10 cellular contexts compared by ENCODE assay signal in the genomic region with DNA sequence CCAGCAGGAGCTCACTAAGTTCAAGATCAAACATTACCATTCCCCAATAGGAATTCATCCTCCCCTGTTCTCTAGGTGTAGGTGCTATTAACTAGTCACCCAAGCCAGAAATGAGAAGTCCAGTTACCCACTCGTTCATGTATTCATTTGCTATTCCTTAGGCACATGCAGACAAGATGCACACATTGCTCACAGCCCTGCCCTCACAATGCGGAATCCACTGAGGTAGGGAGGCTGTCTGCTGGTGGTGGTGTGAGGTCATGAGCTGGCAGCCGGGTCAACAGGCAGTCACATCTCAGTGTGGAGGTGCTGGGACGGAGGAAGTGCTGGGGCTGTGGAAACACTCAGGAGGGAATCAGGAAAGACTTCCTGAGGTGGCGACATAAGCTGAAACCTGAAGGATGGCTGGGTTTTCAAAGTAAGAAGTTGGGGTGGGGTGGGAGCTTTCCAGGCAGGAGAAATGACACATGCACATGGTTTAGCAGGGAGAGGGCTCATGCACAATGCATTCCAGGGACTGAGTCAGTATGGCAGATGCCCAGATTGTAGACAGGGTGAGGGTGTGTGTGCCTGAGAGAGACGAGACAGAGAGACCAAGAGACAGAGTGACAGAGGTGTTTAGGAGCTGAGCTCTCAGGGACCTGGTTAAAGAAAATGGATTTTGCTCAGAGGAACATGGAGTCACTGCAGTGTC.
DNase-seq lines count a peak whose midpoint lies in the region; ATAC-seq, FAIRE-seq and TF ChIP-seq lines count a peak whose summit lies in the region.
"Had no signal": no experiment of that assay in that cellular context is flagged by ENCODE, and none has a peak within 500 bp of the region (broad histone marks: within the 10 kb centered on the region; RNA-seq: fewer than 3 reads in every experiment).

No MANE protein-coding gene starts in this region.

- H3K4me3 ChIP-seq in astrocyte (ENCODE audit: insufficient read depth, low read depth, low read length), result no peak overlapping the region
- H3K4me3 ChIP-seq: BLaER1 had no signal

- H3K9me3 ChIP-seq in astrocyte (ENCODE audit: insufficient read depth, low read depth, low read length), result no peaks in the 10 kb centered on the region

- H2AFZ ChIP-seq in astrocyte (ENCODE audit: low read depth, low read length), result peak overlapping the region; percentile 35

- H4K20me1 ChIP-seq in astrocyte (ENCODE audit: insufficient read depth, low read length), result no peaks in the 10 kb centered on the region
- H4K20me1 ChIP-seq: BLaER1 had no signal

- no peak for ATAC-seq in activated CD4-positive, CD25-positive, alpha-beta regulatory T cell treated with anti-CD3 and anti-CD28 coated beads, Interleukin-2, amount 50 U/mL, for 24 hours
- no peak for ATAC-seq in GM19463 (IDR thresholded peaks at IDR 0.05; ENCODE audit: unreplicated experiment)

- H3K27ac ChIP-seq in astrocyte (ENCODE audit: low read depth, low read length), result peak overlapping the region; percentile 58
- H3K27ac ChIP-seq: BLaER1 had no signal

- peak overlapping the region; percentile 54 for H3K4me3 Mint-ChIP-seq in HFFc6
- no peak overlapping the region for H3K4me3 Mint-ChIP-seq in astrocyte (ENCODE audit: unreplicated experiment)

- DNase-seq in A172 (ENCODE audit: low spot score) (peak; percentile 88), HFFc6 (peak; percentile 89), astrocyte (ENCODE audit: low read depth) (peak; percentile 86), hepatic stellate cell (ENCODE audit: low spot score) (peak; percentile 82), SHP77 (lab: John Stamatoyannopoulos, UW) (no peak), OCI-M2 (lab: John Stamatoyannopoulos, UW; ENCODE audit: unreplicated experiment) (no peak)
- DNase-seq: nucleus accumbens had no signal

- H3K27me3 Mint-ChIP-seq in HFFc6 (ENCODE audit: insufficient read depth) (peaks cover 3% of the 10 kb centered on the region), astrocyte (ENCODE audit: low read depth, unreplicated experiment) (no peaks in the 10 kb centered on the region)

- H3K4me2 ChIP-seq in astrocyte (ENCODE audit: low read length), result peak overlapping the region; percentile 78
- H3K4me2 ChIP-seq: BLaER1 had no signal

- peak overlapping the region; percentile 21 for H3K9ac ChIP-seq in astrocyte (ENCODE audit: low read length)
- H3K9ac ChIP-seq: BLaER1 had no signal

- H3K9me3 Mint-ChIP-seq in HFFc6, result no peaks in the 10 kb centered on the region
- no peaks in the 10 kb centered on the region for H3K9me3 Mint-ChIP-seq in astrocyte (ENCODE audit: unreplicated experiment)

- H3K27me3 ChIP-seq in astrocyte (ENCODE audit: insufficient read depth, low read length), result no peaks in the 10 kb centered on the region
- H3K27me3 ChIP-seq: BLaER1 had no signal

- TF ChIP-seq CTCF in HFFc6 (IDR thresholded peaks at IDR 0.05), result no peak
- TF ChIP-seq CTCF in astrocyte (IDR thresholded peaks at IDR 0.05; ENCODE audit: insufficient read depth, low read depth, low read length), result no peak

- H3K79me2 ChIP-seq in astrocyte (ENCODE audit: insufficient read depth, low read length), result no peaks in the 10 kb centered on the region

- FAIRE-seq in astrocyte (lab: Jason Lieb, UNC), result peak; percentile 37

- H3K4me1 Mint-ChIP-seq in HFFc6 (ENCODE audit: low read depth) (peaks cover 31% of the 10 kb centered on the region), astrocyte (ENCODE audit: low read depth, unreplicated experiment) (peaks cover 18% of the 10 kb centered on the region)

- H3K36me3 ChIP-seq in astrocyte (ENCODE audit: insufficient read depth, low read length), result no peaks in the 10 kb centered on the region

- H3K36me3 Mint-ChIP-seq in HFFc6 (ENCODE audit: low read depth) (peaks cover 10% of the 10 kb centered on the region; the same call in 1 of the 2 replicates), astrocyte (ENCODE audit: low read depth, unreplicated experiment) (peaks cover 16% of the 10 kb centered on the region)

- H3K4me1 ChIP-seq in astrocyte (ENCODE audit: insufficient read depth, low read length), result peaks cover 20% of the 10 kb centered on the region

- H3K27ac Mint-ChIP-seq in HFFc6, result peak overlapping the region; percentile 88
- H3K27ac Mint-ChIP-seq in astrocyte (ENCODE audit: unreplicated experiment), result peak overlapping the region; percentile 23

Comparison
In these comparisons a context has a peak if more than half of its experiments do, and no peak if none do; other contexts are left out.
1. DNase-seq: peak in A172 (single experiment), HFFc6 (single experiment), astrocyte (single experiment) and hepatic stellate cell (single experiment); none in SHP77 (0 of 2) and OCI-M2 (single experiment).